Comparison of ENCODE assay signal across 18 cellular contexts in the genomic region with DNA sequence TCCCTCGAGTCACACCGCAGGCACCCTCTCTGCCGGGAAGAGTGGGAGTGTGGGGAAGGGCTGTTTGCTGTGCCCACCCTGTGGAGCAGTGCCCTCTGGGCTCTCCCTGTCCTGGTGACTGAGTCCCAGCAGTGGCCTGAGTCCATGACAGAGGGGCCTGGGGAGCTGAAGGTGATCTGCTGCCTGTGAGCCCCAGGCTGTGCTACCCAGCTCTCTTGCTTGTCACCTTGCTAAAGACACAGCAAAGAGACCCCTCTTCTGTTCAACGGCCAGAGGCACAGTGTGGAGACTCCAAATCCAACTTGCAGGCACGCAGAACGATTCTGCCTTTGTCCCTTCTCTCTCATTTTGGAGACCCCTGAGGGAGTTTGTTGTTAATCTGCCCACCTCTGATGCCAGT.
"Had no signal": no experiment of that assay in that cellular context is flagged by ENCODE, and none has a peak within 500 bp of the region (broad histone marks: within the 10 kb centered on the region; RNA-seq: fewer than 3 reads in every experiment).

No MANE protein-coding gene starts in this region.

- H3K27ac ChIP-seq: gastroesophageal sphincter, heart right ventricle, lower lobe of right lung, tibial nerve, WERI-Rb-1 had no signal

- DNase-seq: activated CD4-positive, alpha-beta memory T cell treated with anti-CD3 and anti-CD28 coated beads for 36 hours; activated CD4-positive, alpha-beta T cell treated with anti-CD3 and anti-CD28 coated beads for 36 hours; activated effector memory CD4-positive, alpha-beta T cell treated with anti-CD3 and anti-CD28 coated beads, Interleukin-2, amount 50 U/mL, for 16 hours; activated T-cell treated with anti-CD3 and anti-CD28 coated beads, Interleukin-2, amount 50 U/mL, for 4 hours; cortex of kidney; effector memory CD4-positive, alpha-beta T cell; left colon; lower lobe of right lung; naive thymus-derived CD4-positive, alpha-beta T cell; stimulated activated CD4-positive, alpha-beta T cell treated with anti-CD3 and anti-CD28 coated beads, Interleukin-15, amount 100 ng/mL, for 24 hours; stimulated activated CD4-positive, alpha-beta T cell treated with anti-CD3 and anti-CD28 coated beads, Interleukin-4, amount 100 ng/mL, for 1 hour; stimulated activated naive B cell treated with anti-CD40 and anti-IgM and Interleukin-4, amounts not matched to agents 10 μg/mL and 1 μg/mL and 100 μg/mL, for 72 hours; T-helper 17 cell; WERI-Rb-1 had no signal

- H3K4me1 ChIP-seq: gastroesophageal sphincter, lower lobe of right lung had no signal

- H3K9me3 ChIP-seq: gastroesophageal sphincter, heart right ventricle, lower lobe of right lung, tibial nerve had no signal

- ATAC-seq: activated CD4-positive, alpha-beta T cell treated with anti-CD3 and anti-CD28 coated beads for 36 hours; activated T-cell treated with anti-CD3 and anti-CD28 coated beads, Interleukin-2, amount 50 U/mL, for 4 hours; naive thymus-derived CD4-positive, alpha-beta T cell; stimulated activated naive B cell treated with anti-CD40 and anti-IgM and Interleukin-4, amounts not matched to agents 10 μg/mL and 1 μg/mL and 100 μg/mL, for 72 hours; T-helper 17 cell had no signal

- H3K4me3 Mint-ChIP-seq: activated CD4-positive, alpha-beta memory T cell treated with anti-CD3 and anti-CD28 coated beads for 36 hours; activated CD4-positive, alpha-beta T cell treated with anti-CD3 and anti-CD28 coated beads for 36 hours; activated naive CD4-positive, alpha-beta T cell treated with anti-CD3 and anti-CD28 coated beads, Interleukin-2, amount 50 U/mL, for 24 hours; activated T-cell treated with anti-CD3 and anti-CD28 coated beads, Interleukin-2, amount 50 U/mL, for 4 hours; naive thymus-derived CD4-positive, alpha-beta T cell; stimulated activated naive B cell treated with anti-CD40 and anti-IgM and Interleukin-4, amounts not matched to agents 10 μg/mL and 1 μg/mL and 100 μg/mL, for 72 hours; T-helper 17 cell had no signal

- H3K36me3 ChIP-seq: gastroesophageal sphincter, heart right ventricle, lower lobe of right lung, tibial nerve, WERI-Rb-1 had no signal

- H3K4me3 ChIP-seq: gastroesophageal sphincter, heart right ventricle, lower lobe of right lung, tibial nerve had no signal

- H3K27me3 ChIP-seq: gastroesophageal sphincter, tibial nerve had no signal

- H3K9me3 Mint-ChIP-seq: activated CD4-positive, alpha-beta memory T cell treated with anti-CD3 and anti-CD28 coated beads for 36 hours; activated naive CD4-positive, alpha-beta T cell treated with anti-CD3 and anti-CD28 coated beads, Interleukin-2, amount 50 U/mL, for 24 hours; activated T-cell treated with anti-CD3 and anti-CD28 coated beads, Interleukin-2, amount 50 U/mL, for 4 hours; naive thymus-derived CD4-positive, alpha-beta T cell; stimulated activated naive B cell treated with anti-CD40 and anti-IgM and Interleukin-4, amounts not matched to agents 10 μg/mL and 1 μg/mL and 100 μg/mL, for 72 hours had no signal

- H3K4me1 Mint-ChIP-seq: activated CD4-positive, alpha-beta T cell treated with anti-CD3 and anti-CD28 coated beads for 36 hours; activated naive CD4-positive, alpha-beta T cell treated with anti-CD3 and anti-CD28 coated beads, Interleukin-2, amount 50 U/mL, for 24 hours had no signal

- H3K36me3 Mint-ChIP-seq: activated CD4-positive, alpha-beta memory T cell treated with anti-CD3 and anti-CD28 coated beads for 36 hours; activated naive CD4-positive, alpha-beta T cell treated with anti-CD3 and anti-CD28 coated beads, Interleukin-2, amount 50 U/mL, for 24 hours; naive thymus-derived CD4-positive, alpha-beta T cell; stimulated activated naive B cell treated with anti-CD40 and anti-IgM and Interleukin-4, amounts not matched to agents 10 μg/mL and 1 μg/mL and 100 μg/mL, for 72 hours had no signal

- H3K27ac Mint-ChIP-seq: activated CD4-positive, alpha-beta memory T cell treated with anti-CD3 and anti-CD28 coated beads for 36 hours; activated CD4-positive, alpha-beta T cell treated with anti-CD3 and anti-CD28 coated beads for 36 hours; activated naive CD4-positive, alpha-beta T cell treated with anti-CD3 and anti-CD28 coated beads, Interleukin-2, amount 50 U/mL, for 24 hours; naive thymus-derived CD4-positive, alpha-beta T cell had no signal
